In genomic region chr15:52481915-52482314, GRCh38 we compare ENCODE assay signal across 8 cellular contexts. TPM values are rescaled to one million over a fixed set of nuclear protein-coding genes. Genes with fewer than 3 reads are reported as not detected.
DNase-seq lines count a peak whose midpoint lies in the region; ATAC-seq and TF ChIP-seq lines count a peak whose summit lies in the region.

No MANE protein-coding gene starts in this region.

- H3K4me1 ChIP-seq in IMR-90 (ENCODE audit: control insufficient read depth, insufficient read depth, low read length), result peaks cover 12% of the 10 kb centered on the region
- H3K4me1 ChIP-seq in upper lobe of left lung, result peaks cover 0 to 10% (median 4%) of the 10 kb centered on the region in 4 donors

- peak; percentile 99 for ATAC-seq in GM21447 (IDR thresholded peaks at IDR 0.05; ENCODE audit: unreplicated experiment)
- ATAC-seq in IMR-90 (ENCODE audit: low read depth), result peak; percentile 88
- ATAC-seq in left cardiac atrium, result peak; percentile 75 to 89
- ATAC-seq in upper lobe of left lung (ENCODE audit: low FRiP score in 2 of 2), result peak; percentile 66 to 89

- peak overlapping the region; percentile 55; the same call in 1 of the 2 replicates for H4K5ac ChIP-seq in IMR-90 (ENCODE audit: low read depth, low read length)

- dilution Hi-C loops in IMR-90 (cut with HindIII; ENCODE audit: low sequenced_read_pairs, unreplicated experiment), result no loop called here

- peak overlapping the region; percentile 3 for H2BK5ac ChIP-seq in IMR-90 (ENCODE audit: low read depth, low read length, poor library complexity, severe bottlenecking)

- BruUV-seq in IMR-90 (replicated peaks; lab: Mats Ljungman, UMichigan), result no TSS peak

- CTCF ChIA-PET in IMR-90 (lab: Yijun Ruan, JAX), result interaction anchor here (1.5 kb wide), 1 partner anchor 12 kb away, joined by 3 read pairs; no protein-coding TSS in a partner anchor
- CTCF ChIA-PET in activated CD4-positive, alpha-beta memory T cell treated with anti-CD3 and anti-CD28 coated beads for 36 hours (lab: Charles Lee), result interaction anchor here (1.2 to 1.3 kb wide), 2 partner anchors 15 to 225 kb away, joined by 3 read pairs; no protein-coding TSS in a partner anchor

- H3K4me2 ChIP-seq in IMR-90 (ENCODE audit: low read depth, low read length), result peak overlapping the region; percentile 65; the same call in 1 of the 2 replicates

- WGBS in IMR-90 (ENCODE audit: extremely low coverage in 2 of 2, insufficient read length in 1 of 2), 2 experiments, result no CpG with 5 or more reads among the region's 3 CpGs
- 38 to 50% methylated on average over 3 of the region's 3 CpGs for WGBS in upper lobe of left lung, 2 donors

- H4K8ac ChIP-seq in IMR-90 (ENCODE audit: low read depth in 2 of 2, low read length in 2 of 2), result peak overlapping the region in 1 of 2 experiments; percentile 16; a peak in 1 of 4 replicates

- no peaks in the 10 kb centered on the region for H3K9me3 ChIP-seq in IMR-90 (ENCODE audit: control insufficient read depth, insufficient read depth, low read length)
- H3K9me3 ChIP-seq in upper lobe of left lung, result no peaks in the 10 kb centered on the region

- DNase-seq in GM04504 (ENCODE audit: low read depth) (peak; percentile 58), IMR-90 (peak; percentile 84), left cardiac atrium (no peak), upper lobe of left lung (peak in 1 of 2 donors; percentile 27), D341Med (ENCODE audit: low spot score) (no peak), NK-92 (lab: John Stamatoyannopoulos, UW; ENCODE audit: unreplicated experiment) (no peak)
- peak; percentile 60 for DNase-seq in activated CD4-positive, alpha-beta memory T cell treated with anti-CD3 and anti-CD28 coated beads for 36 hours

- peak overlapping the region; percentile 24 for H3K14ac ChIP-seq in IMR-90 (replicated peaks; ENCODE audit: low read depth, low read length)

- peak overlapping the region; percentile 53 for H3K27ac Mint-ChIP-seq in activated CD4-positive, alpha-beta memory T cell treated with anti-CD3 and anti-CD28 coated beads for 36 hours

- H3K36me3 ChIP-seq in IMR-90 (ENCODE audit: control insufficient read depth, insufficient read depth, low read length) (no peaks in the 10 kb centered on the region), upper lobe of left lung (no peaks in the 10 kb centered on the region)

- POLR2A ChIA-PET in IMR-90 (lab: Charles Lee; ENCODE audit: unreplicated experiment), result no interaction called here
- POLR2A ChIA-PET in activated CD4-positive, alpha-beta memory T cell treated with anti-CD3 and anti-CD28 coated beads for 36 hours (lab: Charles Lee), result interaction anchor here (1.1 to 1.7 kb wide), 4 partner anchors 16 to 220 kb away, joined by 3 to 5 read pairs (median 3); no protein-coding TSS in a partner anchor

- H3K18ac ChIP-seq in IMR-90 (ENCODE audit: low read depth, low read length), result peak overlapping the region; percentile 83; the same call in 1 of the 2 replicates

- H3K4me3 Mint-ChIP-seq in activated CD4-positive, alpha-beta memory T cell treated with anti-CD3 and anti-CD28 coated beads for 36 hours, result no peak overlapping the region

- H3K36me3 Mint-ChIP-seq in activated CD4-positive, alpha-beta memory T cell treated with anti-CD3 and anti-CD28 coated beads for 36 hours, result peaks cover 2% of the 10 kb centered on the region

- in situ Hi-C loops in IMR-90 (cut with MboI; ENCODE audit: low sequenced_read_pairs), result no loop called here

- H3K27ac ChIP-seq in IMR-90 (ENCODE audit: insufficient read depth, low read length), result no peak overlapping the region
- H3K27ac ChIP-seq in upper lobe of left lung, result peak overlapping the region; percentile 7 to 38 (median 24)

- H3K9me1 ChIP-seq in IMR-90 (ENCODE audit: insufficient read depth, low read length), result peaks cover 16% of the 10 kb centered on the region

- peaks cover 28 to 51% of the 10 kb centered on the region in 2 experiments for H3K79me1 ChIP-seq in IMR-90 (ENCODE audit: low read depth in 1 of 2, low read length in 2 of 2)

- H2AK9ac ChIP-seq in IMR-90 (replicated peaks; ENCODE audit: low read depth, low read length, poor library complexity), result no peak overlapping the region

- no peak overlapping the region for H3K56ac ChIP-seq in IMR-90 (ENCODE audit: extremely low read depth, insufficient read depth, low read length)

- H2BK120ac ChIP-seq in IMR-90 (ENCODE audit: low read depth, low read length), result peak overlapping the region; percentile 7; the same call in 1 of the 2 replicates

- TF ChIP-seq CTCF in IMR-90 (conservative IDR thresholded peaks at IDR 0.05; ENCODE audit: low read depth, low read length) (no peak), upper lobe of left lung (IDR thresholded peaks at IDR 0.05) (no peak)

- H2BK15ac ChIP-seq in IMR-90 (ENCODE audit: low read depth, low read length), result peak overlapping the region; percentile 16; the same call in 1 of the 3 replicates

- H2BK20ac ChIP-seq in IMR-90 (ENCODE audit: low read depth, low read length), result 0 out of 2 replicates have a peak overlapping the region, but pooled peaks have one; percentile 22

- H3K9me3 Mint-ChIP-seq in activated CD4-positive, alpha-beta memory T cell treated with anti-CD3 and anti-CD28 coated beads for 36 hours, result no peaks in the 10 kb centered on the region

- no peak overlapping the region for H3K9ac ChIP-seq in IMR-90 (ENCODE audit: low read depth, low read length)

- H3K23ac ChIP-seq in IMR-90 (ENCODE audit: low read depth, low read length), result 0 out of 2 replicates have a peak overlapping the region, but pooled peaks have one; percentile 23

- TF ChIP-seq EP300 in upper lobe of left lung (IDR thresholded peaks at IDR 0.05), result no peak

- no peak overlapping the region for H4K91ac ChIP-seq in IMR-90 (ENCODE audit: insufficient read depth, low read depth, low read length)

- no peaks in the 10 kb centered on the region for H3K27me3 ChIP-seq in IMR-90 (ENCODE audit: control insufficient read depth, insufficient read depth, low read length)
- no peaks in the 10 kb centered on the region for H3K27me3 ChIP-seq in upper lobe of left lung

- intact Hi-C loops in IMR-90 (cut with micrococcal nuclease) (no loop called here), left cardiac atrium (cut with DNase I) (no loop called here)
- intact Hi-C loops in activated CD4-positive, alpha-beta memory T cell treated with anti-CD3 and anti-CD28 coated beads for 36 hours (cut with micrococcal nuclease), result loop anchor here (1.0 to 5.0 kb wide), 6 partner anchors 15 to 195 kb away; partner anchors contain the start of genes ATOSA and MYO5A

- H4K20me1 ChIP-seq in IMR-90 (ENCODE audit: insufficient read depth, low read length), result peaks cover 5% of the 10 kb centered on the region; the same call in 1 of the 2 replicates

- no peak overlapping the region for H2AK5ac ChIP-seq in IMR-90 (ENCODE audit: low read depth, low read length)

- H3K4me1 Mint-ChIP-seq in activated CD4-positive, alpha-beta memory T cell treated with anti-CD3 and anti-CD28 coated beads for 36 hours (ENCODE audit: low read depth), result peaks cover 67% of the 10 kb centered on the region

- TF ChIP-seq POLR2A in IMR-90 (IDR thresholded peaks at IDR 0.05; ENCODE audit: low read depth, low read length), result no peak
- no peak for TF ChIP-seq POLR2A in upper lobe of left lung (IDR thresholded peaks at IDR 0.05)

- H2AFZ ChIP-seq in IMR-90 (replicated peaks; ENCODE audit: low read length, poor library complexity), result no peak overlapping the region

- no peak for TF ChIP-seq RAD21 in IMR-90 (IDR thresholded peaks at IDR 0.05; ENCODE audit: low read length)

- no peaks in the 10 kb centered on the region for H3K27me3 Mint-ChIP-seq in activated CD4-positive, alpha-beta memory T cell treated with anti-CD3 and anti-CD28 coated beads for 36 hours

- H3K4me3 ChIP-seq in IMR-90 (ENCODE audit: insufficient read depth, low read depth, low read length) (no peak overlapping the region), upper lobe of left lung (no peak overlapping the region)

- H3K4ac ChIP-seq in IMR-90 (ENCODE audit: low read depth, low read length), result peak overlapping the region; percentile 48; the same call in 1 of the 2 replicates

TF ChIP-seq in IMR-90, 13 proteins besides CTCF, POLR2A, EP300 and RAD21:
- 0 out of 2 replicates have a peak, but pooled peaks have one; percentile 7 for TF ChIP-seq NFE2L2 (IDR thresholded peaks at IDR 0.05; ENCODE audit: low read depth, low read length)
- TF ChIP-seq MAFK (IDR thresholded peaks at IDR 0.05; ENCODE audit: low read depth, low read length), result peak; percentile 72
- TF ChIP-seq MAZ (IDR thresholded peaks at IDR 0.05; ENCODE audit: borderline replicate concordance, low read depth, low read length), result no peak
- no peak for TF ChIP-seq MXI1 (IDR thresholded peaks at IDR 0.05; ENCODE audit: borderline replicate concordance, low read depth, low read length)

RNA-seq across cellular contexts. Expression of gene MYO5A, which starts 46.8 kb away (rescaled TPM):
- 65.3 and 69.2 TPM in 2 replicates for total RNA-seq in IMR-90 (2012; rRNA removed)
- polyA plus RNA-seq in IMR-90 (2012; rRNA removed), result 17.5 and 19.4 TPM in 2 replicates
- 5.8 and 6.6 TPM in 2 replicates for polyA plus RNA-seq in IMR-90 (2012; cell fraction: cytosol; rRNA removed)
- 7.8 and 26.0 TPM in 2 replicates for polyA plus RNA-seq in IMR-90 (2012; cell fraction: nucleus; rRNA removed; ENCODE audit: low replicate concordance)
- 10 to 100 TPM; 32.4 to 37.8 TPM for total RNA-seq in activated CD4-positive, alpha-beta memory T cell treated with anti-CD3 and anti-CD28 coated beads for 36 hours
- 10 to 100 TPM; 18.1 to 19.4 TPM for total RNA-seq in left cardiac atrium
- 10 to 100 TPM; 24.8 to 76.5 (median 35.5) TPM for total RNA-seq in upper lobe of left lung

Comparison
In these comparisons a context has a peak if more than half of its experiments do, and no peak if none do; other contexts are left out.
1. DNase-seq: peak in GM04504 (single experiment), IMR-90 (single experiment) and activated CD4-positive, alpha-beta memory T cell treated with anti-CD3 and anti-CD28 coated beads for 36 hours (single experiment); none in left cardiac atrium (single experiment), D341Med (single experiment) and NK-92 (single experiment).
2. Peak in every context shown above with its lines, with median percentiles within 50 percentile points of each other: ATAC-seq.